In the genomic region with DNA sequence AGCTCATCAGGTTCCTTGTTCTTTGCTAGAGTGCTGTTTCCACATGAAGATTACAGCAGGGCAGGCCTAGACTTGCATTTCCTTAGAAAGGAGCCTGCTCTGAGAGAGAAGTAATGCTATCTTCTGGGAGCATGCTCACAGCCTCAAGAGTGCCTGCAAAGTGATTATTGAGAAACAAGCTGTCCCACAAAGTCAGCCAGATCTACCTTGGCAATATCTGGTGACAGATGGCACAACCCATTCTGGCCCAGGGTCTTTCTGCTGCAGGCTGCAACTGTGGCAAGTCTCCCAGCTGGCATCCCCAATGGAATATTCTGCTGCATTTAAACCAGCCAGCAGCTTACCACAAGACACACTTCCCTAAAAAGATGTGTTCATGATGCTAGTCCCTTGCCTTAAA, we compare ENCODE assay signal across 12 cellular contexts. TPM values are rescaled to one million over a fixed set of nuclear protein-coding genes. Genes with fewer than 3 reads are reported as not detected.
DNase-seq lines count a peak whose midpoint lies in the region; ATAC-seq and TF ChIP-seq lines count a peak whose summit lies in the region.
"Had no signal": no experiment of that assay in that cellular context is flagged by ENCODE, and none has a peak within 500 bp of the region (broad histone marks: within the 10 kb centered on the region; RNA-seq: fewer than 3 reads in every experiment).

No MANE protein-coding gene starts in this region.

- no peaks in the 10 kb centered on the region for H3K23me2 ChIP-seq in H9 (ENCODE audit: insufficient read length, low read depth, low read length, poor library complexity, severe bottlenecking)

- H3K79me1 ChIP-seq in H9 (ENCODE audit: insufficient read depth, low read depth, low read length, poor library complexity, severe bottlenecking): no peaks in the 10 kb centered on the region

- intact Hi-C loops in left ventricle myocardium superior (cut with micrococcal nuclease): loop anchor here (10.0 kb wide), 1 partner anchor 47 kb away; no protein-coding TSS in a partner anchor

- no peak overlapping the region for H3K27ac ChIP-seq in CD4-positive, CD25-positive, alpha-beta regulatory T cell (ENCODE audit: insufficient read depth, low read length, poor library complexity, severe bottlenecking)
- H3K27ac ChIP-seq in H9 (ENCODE audit: insufficient read length, low read depth, low read length) (no peak overlapping the region), RWPE2 (ENCODE audit: poor library complexity, severe bottlenecking) (peak overlapping the region; percentile 0)
- H3K27ac ChIP-seq: BLaER1 had no signal

- H3K79me2 ChIP-seq in H9 (ENCODE audit: insufficient read depth, low read length): no peaks in the 10 kb centered on the region

- no peak overlapping the region for H3T11ph ChIP-seq in H9 (ENCODE audit: low read length)

- no peak for DNase-seq in CD4-positive, CD25-positive, alpha-beta regulatory T cell
- no peak for DNase-seq in H9
- no peak for DNase-seq in RWPE2 (ENCODE audit: low spot score)
- DNase-seq in left ventricle myocardium superior: peak; percentile 38
- DNase-seq in activated gamma-delta T cell treated with Interleukin-2 at 50 U/mL for 16 hours: no peak
- no peak for DNase-seq in type B pancreatic cell (ENCODE audit: extremely low spot score, unreplicated experiment)
- DNase-seq: activated CD4-positive, alpha-beta memory T cell treated with anti-CD3 and anti-CD28 coated beads, Interleukin-2, amount 10 ng/mL, durations not matched to agents 7 days and 5 days; GF-D8; head of caudate nucleus had no signal

- peak overlapping the region; percentile 35 for H3K9ac ChIP-seq in H9 (ENCODE audit: extremely low read depth, insufficient read length, low read length)
- H3K9ac ChIP-seq: BLaER1 had no signal

- no peaks in the 10 kb centered on the region for H3K9me3 Mint-ChIP-seq in CD4-positive, CD25-positive, alpha-beta regulatory T cell
- H3K9me3 Mint-ChIP-seq in H9 (no peaks in the 10 kb centered on the region), type B pancreatic cell (no peaks in the 10 kb centered on the region)
- H3K9me3 Mint-ChIP-seq: activated CD4-positive, alpha-beta memory T cell treated with anti-CD3 and anti-CD28 coated beads, Interleukin-2, amount 10 ng/mL, durations not matched to agents 7 days and 5 days had no signal

- H3K14ac ChIP-seq in H9 (ENCODE audit: insufficient read depth, low read length): no peak overlapping the region

- no peaks in the 10 kb centered on the region for H4K20me1 ChIP-seq in H9 (ENCODE audit: control insufficient read depth, insufficient read depth, insufficient read length)
- H4K20me1 ChIP-seq: BLaER1 had no signal

- ATAC-seq in CD4-positive, CD25-positive, alpha-beta regulatory T cell (ENCODE audit: low read depth in 2 of 2): no peak
- ATAC-seq in RWPE2 (ENCODE audit: low read depth) (peak; percentile 94), left ventricle myocardium superior (peak; percentile 86), HG03175 (IDR thresholded peaks at IDR 0.05; ENCODE audit: unreplicated experiment) (no peak), HG03095 (IDR thresholded peaks at IDR 0.05; ENCODE audit: unreplicated experiment) (no peak)

- no peak overlapping the region for H3K4me2 ChIP-seq in H9 (ENCODE audit: insufficient read depth, insufficient read length, low read length)
- H3K4me2 ChIP-seq: BLaER1 had no signal

- H4K91ac ChIP-seq in H9 (ENCODE audit: insufficient read length, low read depth, low read length): no peak overlapping the region

- no peak overlapping the region for H2BK120ac ChIP-seq in H9 (ENCODE audit: low read depth, low read length, poor library complexity, severe bottlenecking)

- H3K4me1 Mint-ChIP-seq in CD4-positive, CD25-positive, alpha-beta regulatory T cell: peaks cover 12 to 23% (median 19%) of the 10 kb centered on the region in 4 donors
- peaks cover 0 to 8% of the 10 kb centered on the region in 2 experiments; a peak in 1 of 4 replicates for H3K4me1 Mint-ChIP-seq in H9
- H3K4me1 Mint-ChIP-seq in type B pancreatic cell (ENCODE audit: unreplicated experiment): no peaks in the 10 kb centered on the region

- H2AK5ac ChIP-seq in H9 (ENCODE audit: insufficient read length, low read length): no peak overlapping the region

- no peaks in the 10 kb centered on the region for H3K9me3 ChIP-seq in CD4-positive, CD25-positive, alpha-beta regulatory T cell (ENCODE audit: control insufficient read depth in 2 of 2, low read length in 2 of 2)
- H3K9me3 ChIP-seq in H9 (ENCODE audit: control insufficient read depth, low read depth, low read length): no peaks in the 10 kb centered on the region
- H3K9me3 ChIP-seq in RWPE2 (ENCODE audit: severe bottlenecking): no peaks in the 10 kb centered on the region
- H3K9me3 ChIP-seq: BLaER1 had no signal

- no peaks in the 10 kb centered on the region for H3K27me3 ChIP-seq in CD4-positive, CD25-positive, alpha-beta regulatory T cell (ENCODE audit: control insufficient read depth, insufficient read depth, low read length)
- no peaks in the 10 kb centered on the region for H3K27me3 ChIP-seq in H9 (ENCODE audit: insufficient read depth, low read length)
- no peaks in the 10 kb centered on the region for H3K27me3 ChIP-seq in RWPE2 (ENCODE audit: insufficient read depth, poor library complexity, severe bottlenecking)
- H3K27me3 ChIP-seq: BLaER1 had no signal

- H2BK20ac ChIP-seq in H9 (ENCODE audit: low read depth, low read length, poor library complexity, severe bottlenecking): no peak overlapping the region

- H2BK15ac ChIP-seq in H9 (ENCODE audit: low read depth, low read length): no peak overlapping the region

- H2BK5ac ChIP-seq in H9 (ENCODE audit: insufficient read length, low read length): no peak overlapping the region

- no peak overlapping the region for H3K23ac ChIP-seq in H9 (ENCODE audit: insufficient read length, low read depth, low read length)

- peaks cover 42% of the 10 kb centered on the region for H3K36me3 Mint-ChIP-seq in CD4-positive, CD25-positive, alpha-beta regulatory T cell
- H3K36me3 Mint-ChIP-seq in H9 (ENCODE audit: insufficient read depth in 1 of 3, low read depth in 3 of 3) (peaks cover 6 to 45% (median 20%) of the 10 kb centered on the region in 3 experiments; a peak in 6 of 7 replicates), type B pancreatic cell (peaks cover 40% of the 10 kb centered on the region)

- no peak overlapping the region for H3K4me3 Mint-ChIP-seq in CD4-positive, CD25-positive, alpha-beta regulatory T cell
- H3K4me3 Mint-ChIP-seq in H9 (no peak overlapping the region), type B pancreatic cell (no peak overlapping the region)
- H3K4me3 Mint-ChIP-seq: activated CD4-positive, alpha-beta memory T cell treated with anti-CD3 and anti-CD28 coated beads, Interleukin-2, amount 10 ng/mL, durations not matched to agents 7 days and 5 days had no signal

- H3K36me3 ChIP-seq in CD4-positive, CD25-positive, alpha-beta regulatory T cell (ENCODE audit: control insufficient read depth, insufficient read depth, low read length): peaks cover 71% of the 10 kb centered on the region
- peaks cover 55% of the 10 kb centered on the region for H3K36me3 ChIP-seq in RWPE2 (ENCODE audit: low read depth)

- H4K8ac ChIP-seq in H9 (replicated peaks; ENCODE audit: insufficient read length, low read depth, low read length): no peak overlapping the region

- no peak overlapping the region for H4K5ac ChIP-seq in H9 (ENCODE audit: insufficient read length, low read depth, low read length)

- H3K56ac ChIP-seq in H9 (ENCODE audit: insufficient read length, low read depth, low read length): no peak overlapping the region

- H3K27ac Mint-ChIP-seq in CD4-positive, CD25-positive, alpha-beta regulatory T cell: peak overlapping the region in 2 of 3 donors; percentile 6 to 65
- H3K27ac Mint-ChIP-seq in H9 (peak overlapping the region in 2 of 3 experiments; percentile 2 to 16; a peak in 1 of 7 replicates), type B pancreatic cell (no peak overlapping the region)
- H3K27ac Mint-ChIP-seq: activated CD4-positive, alpha-beta memory T cell treated with anti-CD3 and anti-CD28 coated beads, Interleukin-2, amount 10 ng/mL, durations not matched to agents 7 days and 5 days had no signal

- no peak overlapping the region for H3K4ac ChIP-seq in H9 (ENCODE audit: low read depth, low read length)

- H3K4me3 ChIP-seq in CD4-positive, CD25-positive, alpha-beta regulatory T cell (ENCODE audit: low read depth, low read length): no peak overlapping the region
- H3K4me3 ChIP-seq in RWPE2 (ENCODE audit: severe bottlenecking): no peak overlapping the region
- H3K4me3 ChIP-seq: BLaER1 had no signal

- peaks cover 3% of the 10 kb centered on the region for H3K4me1 ChIP-seq in CD4-positive, CD25-positive, alpha-beta regulatory T cell (ENCODE audit: control insufficient read depth, insufficient read depth, low read length, poor library complexity, severe bottlenecking)
- H3K4me1 ChIP-seq in H9 (ENCODE audit: insufficient read depth, low read length): no peaks in the 10 kb centered on the region
- peaks cover 13% of the 10 kb centered on the region for H3K4me1 ChIP-seq in RWPE2 (ENCODE audit: insufficient read depth, poor library complexity, severe bottlenecking)

- H3K18ac ChIP-seq in H9 (ENCODE audit: insufficient read length, low read depth, low read length): no peak overlapping the region

- TF ChIP-seq CTCF in H9 (conservative IDR thresholded peaks at IDR 0.05) (no peak), RWPE2 (IDR thresholded peaks at IDR 0.05; ENCODE audit: poor library complexity, severe bottlenecking) (no peak), type B pancreatic cell (conservative IDR thresholded peaks at IDR 0.05) (no peak)

- no peaks in the 10 kb centered on the region for H3K27me3 Mint-ChIP-seq in CD4-positive, CD25-positive, alpha-beta regulatory T cell
- H3K27me3 Mint-ChIP-seq in H9 (ENCODE audit: low read depth): no peaks in the 10 kb centered on the region
- H3K27me3 Mint-ChIP-seq in type B pancreatic cell: no peaks in the 10 kb centered on the region
- H3K27me3 Mint-ChIP-seq: activated CD4-positive, alpha-beta memory T cell treated with anti-CD3 and anti-CD28 coated beads, Interleukin-2, amount 10 ng/mL, durations not matched to agents 7 days and 5 days had no signal

- no peak overlapping the region for H2AFZ ChIP-seq in H9 (ENCODE audit: low read length)

- no peak overlapping the region for H2BK12ac ChIP-seq in H9 (ENCODE audit: insufficient read length, low read depth, low read length)

RNA-seq across cellular contexts. Expression of a gene that starts 29.3 kb away (rescaled TPM):
- 36.5 TPM for total RNA-seq in CD4-positive, CD25-positive, alpha-beta regulatory T cell
- 1 to 10 TPM; 6.1 to 7.3 (median 6.6) TPM for polyA plus RNA-seq in CD4-positive, CD25-positive, alpha-beta regulatory T cell
- 20.4 and 23.2 TPM in 2 replicates for total RNA-seq in H9 (2021)
- total RNA-seq in left ventricle myocardium superior: 34.8 TPM
- 14.7 and 16.7 TPM in 2 replicates for total RNA-seq in type B pancreatic cell (ENCODE audit: low replicate concordance)

RNA-seq across cellular contexts. Expression of a gene that starts 58.4 kb away (rescaled TPM):
- 10.6 TPM for total RNA-seq in CD4-positive, CD25-positive, alpha-beta regulatory T cell
- 1 to 10 TPM; 2.4 to 6.0 (median 4.1) TPM for polyA plus RNA-seq in CD4-positive, CD25-positive, alpha-beta regulatory T cell
- 27.4 and 28.2 TPM in 2 replicates for total RNA-seq in H9 (2021)
- total RNA-seq in left ventricle myocardium superior: 26.3 TPM
- 22.5 and 29.5 TPM in 2 replicates for total RNA-seq in type B pancreatic cell (ENCODE audit: low replicate concordance)

Comparison
In these comparisons a context has a peak if more than half of its experiments do, and no peak if none do; other contexts are left out.
1. ATAC-seq: peak in RWPE2 (single experiment) and left ventricle myocardium superior (single experiment); none in CD4-positive, CD25-positive, alpha-beta regulatory T cell (0 of 2), HG03175 (single experiment) and HG03095 (single experiment).